Comparison of ENCODE assay signal across 10 cellular contexts in the genomic region with DNA sequence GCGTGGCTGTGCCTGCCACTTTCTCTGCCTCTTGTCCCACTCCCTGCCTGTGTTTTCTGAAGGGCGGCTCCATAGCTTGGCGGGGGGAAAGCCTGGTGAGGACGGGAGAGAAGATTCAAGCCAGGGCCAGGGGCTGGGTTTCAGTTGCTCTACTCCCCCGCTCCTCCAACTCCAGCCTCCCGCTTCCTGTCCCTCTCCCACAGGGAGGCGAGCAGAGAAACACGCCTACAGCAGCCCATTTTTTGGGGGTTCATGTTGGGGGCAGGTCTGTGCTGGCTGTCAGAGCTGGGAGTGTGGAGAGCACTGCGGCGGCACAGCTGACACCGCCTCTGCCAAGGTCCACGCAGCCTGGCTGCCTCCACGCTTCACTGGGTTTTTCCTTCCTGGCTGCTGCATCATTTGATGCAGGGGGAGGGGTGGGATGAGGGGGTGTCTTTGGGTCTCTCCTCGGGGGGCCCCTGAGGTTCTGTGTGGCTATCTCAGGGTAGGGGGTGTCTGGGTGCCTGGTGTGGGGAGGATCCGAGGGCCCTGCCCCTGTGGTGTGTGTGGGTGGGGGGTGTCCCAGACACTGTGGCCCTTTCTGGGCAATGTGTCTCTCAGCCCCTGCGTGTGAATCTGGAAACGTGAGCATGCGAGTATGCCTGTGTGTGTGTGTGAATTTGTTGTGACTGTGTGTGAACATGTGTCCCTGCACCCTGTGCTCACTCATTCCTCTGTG. TPM values are rescaled to one million over a fixed set of nuclear protein-coding genes. Genes with fewer than 3 reads are reported as not detected.
DNase-seq lines count a peak whose midpoint lies in the region; ATAC-seq, FAIRE-seq and TF ChIP-seq lines count a peak whose summit lies in the region.
"Had no signal": no experiment of that assay in that cellular context is flagged by ENCODE, and none has a peak within 500 bp of the region (broad histone marks: within the 10 kb centered on the region; RNA-seq: fewer than 3 reads in every experiment).

No MANE protein-coding gene starts in this region.

- H3K27ac ChIP-seq in left ventricle myocardium inferior (replicated peaks) (no peak overlapping the region), right atrium auricular region (no peak overlapping the region), kidney (ENCODE audit: low read depth in 2 of 2, low read length in 2 of 2) (peak overlapping the region; percentile 30 to 43), upper lobe of right lung (no peak overlapping the region)

- TF ChIP-seq CTCF in left ventricle myocardium inferior (IDR thresholded peaks at IDR 0.05; ENCODE audit: borderline replicate concordance) (no peak), right atrium auricular region (IDR thresholded peaks at IDR 0.05) (no peak), kidney (IDR thresholded peaks at IDR 0.05; ENCODE audit: borderline replicate concordance, extremely low read depth, insufficient read depth) (no peak), upper lobe of right lung (IDR thresholded peaks at IDR 0.05) (no peak)

- H3K9me3 ChIP-seq in left ventricle myocardium inferior (replicated peaks) (no peaks in the 10 kb centered on the region), right atrium auricular region (no peaks in the 10 kb centered on the region), kidney (ENCODE audit: control insufficient read depth in 1 of 2, low read length in 2 of 2) (no peaks in the 10 kb centered on the region), upper lobe of right lung (no peaks in the 10 kb centered on the region)

- H3K4me3 ChIP-seq in left ventricle myocardium inferior (no peak overlapping the region), right atrium auricular region (no peak overlapping the region), kidney (ENCODE audit: low read length in 2 of 2) (no peak overlapping the region), upper lobe of right lung (no peak overlapping the region)

- H3K9ac ChIP-seq in kidney (ENCODE audit: low read length in 2 of 2) = peak overlapping the region in 1 of 2 donors; percentile 40

- no peak for FAIRE-seq in kidney (lab: Jason Lieb, UNC)
- FAIRE-seq: small intestine had no signal

- H3K27me3 ChIP-seq in left ventricle myocardium inferior (ENCODE audit: low read depth) (no peaks in the 10 kb centered on the region), right atrium auricular region (no peaks in the 10 kb centered on the region), upper lobe of right lung (no peaks in the 10 kb centered on the region)

- H3K4me1 ChIP-seq in left ventricle myocardium inferior (peaks cover 58% of the 10 kb centered on the region), right atrium auricular region (peaks cover 0 to 49% of the 10 kb centered on the region in 2 donors), kidney (ENCODE audit: control insufficient read depth in 1 of 2, insufficient read depth in 1 of 2, low read depth in 1 of 2, low read length in 2 of 2) (peaks cover 0 to 14% of the 10 kb centered on the region in 2 donors), upper lobe of right lung (peaks cover 24% of the 10 kb centered on the region)

- intact Hi-C loops in left ventricle myocardium inferior (cut with micrococcal nuclease) = no loop called here
- intact Hi-C loops in kidney (cut with DNase I) = no loop called here
- intact Hi-C loops in upper lobe of right lung (cut with DNase I) = no loop called here

- H3K36me3 ChIP-seq in left ventricle myocardium inferior (no peaks in the 10 kb centered on the region), right atrium auricular region (no peaks in the 10 kb centered on the region), kidney (ENCODE audit: control insufficient read depth in 1 of 2, insufficient read depth in 2 of 2, low read length in 2 of 2) (no peaks in the 10 kb centered on the region), upper lobe of right lung (no peaks in the 10 kb centered on the region)

- ATAC-seq in SK-N-SH treated with all-trans-retinoic acid at 6 μM for 48 hours (peak; percentile 3; the same call in 1 of the 3 replicates), upper lobe of right lung (no peak), HG03439 (IDR thresholded peaks at IDR 0.05; ENCODE audit: unreplicated experiment) (no peak)

- DNase-seq in left ventricle myocardium inferior = peak; percentile 13
- DNase-seq in right atrium auricular region (ENCODE audit: low spot score) = no peak
- DNase-seq in kidney = peak; percentile 87
- peak; percentile 65 for DNase-seq in upper lobe of right lung
- no peak for DNase-seq in RKO (ENCODE audit: low spot score)
- DNase-seq in NAMALWA (ENCODE audit: low spot score) = no peak
- DNase-seq: activated B cell treated with CpG ODN at 0.5 μM for 24 hours had no signal

TF ChIP-seq in SK-N-SH treated with all-trans-retinoic acid at 6 μM for 48 hours, 23 proteins besides CTCF, POLR2A, EP300 and RAD21:
- no peak for TF ChIP-seq SNAI2 (CRISPR knock-in tag; IDR thresholded peaks at IDR 0.05)
- TF ChIP-seq, protein P1, sequence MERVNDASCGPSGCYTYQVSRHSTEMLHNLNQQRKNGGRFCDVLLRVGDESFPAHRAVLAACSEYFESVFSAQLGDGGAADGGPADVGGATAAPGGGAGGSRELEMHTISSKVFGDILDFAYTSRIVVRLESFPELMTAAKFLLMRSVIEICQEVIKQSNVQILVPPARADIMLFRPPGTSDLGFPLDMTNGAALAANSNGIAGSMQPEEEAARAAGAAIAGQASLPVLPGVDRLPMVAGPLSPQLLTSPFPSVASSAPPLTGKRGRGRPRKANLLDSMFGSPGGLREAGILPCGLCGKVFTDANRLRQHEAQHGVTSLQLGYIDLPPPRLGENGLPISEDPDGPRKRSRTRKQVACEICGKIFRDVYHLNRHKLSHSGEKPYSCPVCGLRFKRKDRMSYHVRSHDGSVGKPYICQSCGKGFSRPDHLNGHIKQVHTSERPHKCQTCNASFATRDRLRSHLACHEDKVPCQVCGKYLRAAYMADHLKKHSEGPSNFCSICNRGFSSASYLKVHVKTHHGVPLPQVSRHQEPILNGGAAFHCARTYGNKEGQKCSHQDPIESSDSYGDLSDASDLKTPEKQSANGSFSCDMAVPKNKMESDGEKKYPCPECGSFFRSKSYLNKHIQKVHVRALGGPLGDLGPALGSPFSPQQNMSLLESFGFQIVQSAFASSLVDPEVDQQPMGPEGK (CRISPR knock-in tag; IDR thresholded peaks at IDR 0.05; ENCODE audit: borderline replicate concordance) = no peak
- no peak for TF ChIP-seq GLIS3 (CRISPR knock-in tag; IDR thresholded peaks at IDR 0.05)
- TF ChIP-seq ZNF565 (CRISPR knock-in tag; conservative IDR thresholded peaks at IDR 0.05; ENCODE audit: low read depth) = no peak
- no peak for TF ChIP-seq CSDC2 (CRISPR knock-in tag; IDR thresholded peaks at IDR 0.05)
- TF ChIP-seq ISL1 (CRISPR knock-in tag; IDR thresholded peaks at IDR 0.05) = no peak
- no peak for TF ChIP-seq TOX (CRISPR knock-in tag; IDR thresholded peaks at IDR 0.05; ENCODE audit: borderline replicate concordance)
- no peak for TF ChIP-seq OSR1 (CRISPR knock-in tag; IDR thresholded peaks at IDR 0.05)
- TF ChIP-seq ARNTL (CRISPR knock-in tag; IDR thresholded peaks at IDR 0.05; ENCODE audit: borderline replicate concordance, low read depth) = no peak

RNA-seq across cellular contexts. Expression of gene KRT80, which starts 10.7 kb away (rescaled TPM):
- total RNA-seq in left ventricle myocardium inferior = not detected
- total RNA-seq in right atrium auricular region = 1 to 10 TPM in 1 of 2 donors, under 1 TPM in 1; 0.30 to 1.5 TPM
- 12.3 TPM for total RNA-seq in kidney
- polyA plus RNA-seq in kidney (ENCODE audit: insufficient read depth, low read depth, low replicate concordance) = 1.0 TPM
- 8.6 TPM for total RNA-seq in upper lobe of right lung
- total RNA-seq: activated B cell treated with CpG ODN at 0.5 μM for 24 hours had no signal

RNA-seq across cellular contexts. Expression of gene KRT7, which starts 30.5 kb away (rescaled TPM):
- total RNA-seq in left ventricle myocardium inferior = not detected
- 10 to 100 TPM; 14.7 to 58.4 TPM for total RNA-seq in right atrium auricular region
- 1,490 TPM for total RNA-seq in kidney
- 173 TPM for polyA plus RNA-seq in kidney (ENCODE audit: insufficient read depth, low read depth, low replicate concordance)
- total RNA-seq in upper lobe of right lung = 664 TPM

Comparison
In these comparisons a context has a peak if more than half of its experiments do, and no peak if none do; other contexts are left out.
1. DNase-seq: peak in left ventricle myocardium inferior (single experiment), kidney (single experiment) and upper lobe of right lung (single experiment); none in right atrium auricular region (single experiment), RKO (single experiment) and NAMALWA (single experiment).
2. RNA of gene KRT7, which starts 30.5 kb away (total RNA-seq): 1,490 TPM in kidney (single experiment), 664 TPM in upper lobe of right lung (single experiment) and 14.7 to 58.4 TPM in right atrium auricular region; not detected in left ventricle myocardium inferior (single experiment); every median in the first group is over 10 times any median in the second.
3. H3K27ac ChIP-seq: peak in kidney (2 of 2); none in left ventricle myocardium inferior (single experiment), right atrium auricular region (0 of 2) and upper lobe of right lung (single experiment).